ENCODE assay signal across 1 cellular context in genomic region chr13:113420833-113421600, GRCh38.
TF ChIP-seq lines count a peak whose summit lies in the region.

No MANE protein-coding gene starts in this region.

TF ChIP-seq in IMR-90, 13 proteins besides CTCF, POLR2A, EP300 and RAD21:
- TF ChIP-seq RCOR1 (IDR thresholded peaks at IDR 0.05; ENCODE audit: insufficient replicate concordance, low read length) = no peak
- no peak for TF ChIP-seq CHD1 (IDR thresholded peaks at IDR 0.05; ENCODE audit: low read depth, low read length)
- TF ChIP-seq SMC3 (IDR thresholded peaks at IDR 0.05; ENCODE audit: low read depth, low read length) = no peak
- no peak for TF ChIP-seq MXI1 (IDR thresholded peaks at IDR 0.05; ENCODE audit: borderline replicate concordance, low read depth, low read length)
- no peak for TF ChIP-seq BHLHE40 (IDR thresholded peaks at IDR 0.05; ENCODE audit: low read depth, low read length)
- TF ChIP-seq, protein P1, sequence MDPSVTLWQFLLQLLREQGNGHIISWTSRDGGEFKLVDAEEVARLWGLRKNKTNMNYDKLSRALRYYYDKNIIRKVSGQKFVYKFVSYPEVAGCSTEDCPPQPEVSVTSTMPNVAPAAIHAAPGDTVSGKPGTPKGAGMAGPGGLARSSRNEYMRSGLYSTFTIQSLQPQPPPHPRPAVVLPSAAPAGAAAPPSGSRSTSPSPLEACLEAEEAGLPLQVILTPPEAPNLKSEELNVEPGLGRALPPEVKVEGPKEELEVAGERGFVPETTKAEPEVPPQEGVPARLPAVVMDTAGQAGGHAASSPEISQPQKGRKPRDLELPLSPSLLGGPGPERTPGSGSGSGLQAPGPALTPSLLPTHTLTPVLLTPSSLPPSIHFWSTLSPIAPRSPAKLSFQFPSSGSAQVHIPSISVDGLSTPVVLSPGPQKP (IDR thresholded peaks at IDR 0.05; ENCODE audit: borderline replicate concordance, low read depth, low read length) = no peak
- no peak for TF ChIP-seq MAZ (IDR thresholded peaks at IDR 0.05; ENCODE audit: borderline replicate concordance, low read depth, low read length)
- TF ChIP-seq, protein P2, sequence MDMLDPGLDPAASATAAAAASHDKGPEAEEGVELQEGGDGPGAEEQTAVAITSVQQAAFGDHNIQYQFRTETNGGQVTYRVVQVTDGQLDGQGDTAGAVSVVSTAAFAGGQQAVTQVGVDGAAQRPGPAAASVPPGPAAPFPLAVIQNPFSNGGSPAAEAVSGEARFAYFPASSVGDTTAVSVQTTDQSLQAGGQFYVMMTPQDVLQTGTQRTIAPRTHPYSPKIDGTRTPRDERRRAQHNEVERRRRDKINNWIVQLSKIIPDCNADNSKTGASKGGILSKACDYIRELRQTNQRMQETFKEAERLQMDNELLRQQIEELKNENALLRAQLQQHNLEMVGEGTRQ (IDR thresholded peaks at IDR 0.05; ENCODE audit: low read depth, low read length) = no peak
- TF ChIP-seq CEBPB (IDR thresholded peaks at IDR 0.05; ENCODE audit: low read depth, low read length) = no peak
- TF ChIP-seq RFX5 (IDR thresholded peaks at IDR 0.05; ENCODE audit: low read depth, low read length) = no peak
- no peak for TF ChIP-seq FOS (IDR thresholded peaks at IDR 0.05; ENCODE audit: low read depth, low read length)
